Comparison of ENCODE assay signal across 9 cellular contexts in genomic region chr3:101643861-101644613, GRCh38. TPM values are rescaled to one million over a fixed set of nuclear protein-coding genes. Genes with fewer than 3 reads are reported as not detected.
DNase-seq lines count a peak whose midpoint lies in the region; ATAC-seq and TF ChIP-seq lines count a peak whose summit lies in the region.
"Had no signal": no experiment of that assay in that cellular context is flagged by ENCODE, and none has a peak within 500 bp of the region (broad histone marks: within the 10 kb centered on the region; RNA-seq: fewer than 3 reads in every experiment).

No MANE protein-coding gene starts in this region.

- H3K9me2 ChIP-seq in GM23338 (ENCODE audit: insufficient read depth): no peaks in the 10 kb centered on the region

- peak overlapping the region; percentile 0; the same call in 1 of the 2 replicates for H3K4me2 ChIP-seq in GM23338
- peak overlapping the region; percentile 36 for H3K4me2 ChIP-seq in mammary epithelial cell (ENCODE audit: insufficient read depth, low read depth, low read length)

- DNase-seq in GM23338 (ENCODE audit: low spot score) (no peak), RWPE1 (ENCODE audit: low spot score) (no peak), mammary epithelial cell (peak; percentile 78), GDM1 (lab: John Stamatoyannopoulos, UW) (no peak), aorta (no peak), HuH-7 (ENCODE audit: low spot score) (no peak)
- peak; percentile 19 to 26 for DNase-seq in stimulated activated CD4-positive, alpha-beta T cell treated with anti-CD3 and anti-CD28 coated beads, Interleukin-15, amount 100 ng/mL, for 48 hours (ENCODE audit: low read depth in 2 of 2)
- DNase-seq: psoas muscle had no signal

- CTCF ChIA-PET in RWPE1 (lab: Yijun Ruan, JAX) (interaction anchor here (0.7 kb wide), 1 partner anchor 19 kb away, joined by 4 read pairs; no protein-coding TSS in a partner anchor), mammary epithelial cell (lab: Charles Lee; ENCODE audit: low non-redundant PET) (no interaction called here)

- in situ Hi-C loops in mammary epithelial cell (cut with MboI; ENCODE audit: low sequenced_read_pairs in 2 of 2): no loop called here

- H3K9ac ChIP-seq in mammary epithelial cell (ENCODE audit: insufficient read depth, low read length): no peak overlapping the region

- 64% methylated on average over 6 of the region's 6 CpGs for WGBS in mammary epithelial cell (ENCODE audit: low coverage, missing lambda C conversion rate)
- WGBS in aorta, 2 donors: 77 to 78% methylated on average over 6 of the region's 6 CpGs

- H3K9me3 Mint-ChIP-seq in GM23338: no peaks in the 10 kb centered on the region; the same call in 2 of the 3 replicates

- H3K9me3 ChIP-seq in mammary epithelial cell (replicated peaks; ENCODE audit: insufficient read depth, low read length): no peaks in the 10 kb centered on the region
- H3K9me3 ChIP-seq in aorta (ENCODE audit: control insufficient read depth, low read length): no peaks in the 10 kb centered on the region
- H3K9me3 ChIP-seq: psoas muscle had no signal

- H3K27me3 ChIP-seq in GM23338 (ENCODE audit: insufficient read depth) (no peaks in the 10 kb centered on the region), mammary epithelial cell (ENCODE audit: insufficient read depth, low read length) (no peaks in the 10 kb centered on the region), aorta (ENCODE audit: control insufficient read depth in 1 of 2, insufficient read depth in 2 of 2, low read length in 1 of 2) (no peaks in the 10 kb centered on the region)

- peaks cover 21% of the 10 kb centered on the region for H3K4me1 Mint-ChIP-seq in GM23338

- no peak for ATAC-seq in GM23338
- ATAC-seq in HG02759 (IDR thresholded peaks at IDR 0.05; ENCODE audit: unreplicated experiment): no peak
- ATAC-seq in aorta (ENCODE audit: low FRiP score): no peak

- no peak overlapping the region for H3K4me3 Mint-ChIP-seq in GM23338

- H3K27ac ChIP-seq in GM23338 (ENCODE audit: low read depth) (peak overlapping the region; percentile 23; the same call in 1 of the 2 replicates), RWPE1 (peak overlapping the region; percentile 66), mammary epithelial cell (ENCODE audit: insufficient read depth, low read depth, low read length) (no peak overlapping the region), aorta (ENCODE audit: low read depth in 1 of 2, low read length in 2 of 2) (no peak overlapping the region)
- H3K27ac ChIP-seq: psoas muscle had no signal

- peaks cover 17% of the 10 kb centered on the region for H3K4me1 ChIP-seq in GM23338 (ENCODE audit: insufficient read depth)
- H3K4me1 ChIP-seq in mammary epithelial cell (ENCODE audit: insufficient read depth, low read length): peaks cover 23% of the 10 kb centered on the region
- no peaks in the 10 kb centered on the region for H3K4me1 ChIP-seq in aorta (ENCODE audit: control insufficient read depth in 1 of 2, insufficient read depth in 2 of 2, low read length in 2 of 2)
- H3K4me1 ChIP-seq: psoas muscle had no signal

- H3K79me2 ChIP-seq in GM23338 (replicated peaks; ENCODE audit: insufficient read depth) (no peaks in the 10 kb centered on the region), mammary epithelial cell (ENCODE audit: insufficient read depth, low read length) (no peaks in the 10 kb centered on the region)

- H3K36me3 Mint-ChIP-seq in GM23338 (ENCODE audit: low read depth): peaks cover 7% of the 10 kb centered on the region

- intact Hi-C loops in mammary epithelial cell (cut with micrococcal nuclease): no loop called here
- intact Hi-C loops in aorta (cut with DNase I): no loop called here

- POLR2A ChIA-PET in RWPE1 (lab: Yijun Ruan, JAX; ENCODE audit: low non-redundant PET): no interaction called here

- H3K4me3 ChIP-seq in GM23338 (no peak overlapping the region), mammary epithelial cell (replicated peaks in 1 of 3; ENCODE audit: insufficient read depth in 1 of 3, low read depth in 2 of 3, low read length in 3 of 3) (no peak overlapping the region), aorta (ENCODE audit: low read length in 2 of 2) (no peak overlapping the region)
- H3K4me3 ChIP-seq: psoas muscle had no signal

- dilution Hi-C loops in mammary epithelial cell (cut with HindIII; ENCODE audit: low sequenced_read_pairs): no loop called here

- no peaks in the 10 kb centered on the region for H4K20me1 ChIP-seq in GM23338 (replicated peaks; ENCODE audit: insufficient read depth)
- no peaks in the 10 kb centered on the region for H4K20me1 ChIP-seq in mammary epithelial cell (ENCODE audit: insufficient read depth, low read length)

- H3K27me3 Mint-ChIP-seq in GM23338 (ENCODE audit: insufficient read depth, low read depth, poor library complexity): peaks cover 4% of the 10 kb centered on the region

- H3K36me3 ChIP-seq in GM23338 (ENCODE audit: insufficient read depth): peaks cover 4% of the 10 kb centered on the region; the same call in 1 of the 2 replicates
- H3K36me3 ChIP-seq in mammary epithelial cell (ENCODE audit: insufficient read depth, low read length): peaks cover under 1% of the 10 kb centered on the region
- peaks cover 0 to 3% of the 10 kb centered on the region in 2 donors for H3K36me3 ChIP-seq in aorta (ENCODE audit: control insufficient read depth in 1 of 2, insufficient read depth in 2 of 2, low read length in 1 of 2)

- H3F3A ChIP-seq in GM23338 (replicated peaks; ENCODE audit: low read depth): no peaks in the 10 kb centered on the region

- no peak for TF ChIP-seq CTCF in GM23338 (conservative IDR thresholded peaks at IDR 0.05; ENCODE audit: low read depth in 2 of 2)
- no peak for TF ChIP-seq CTCF in RWPE1 (conservative IDR thresholded peaks at IDR 0.05; ENCODE audit: low read depth)
- no peak for TF ChIP-seq CTCF in mammary epithelial cell (conservative IDR thresholded peaks at IDR 0.05 in 1 of 2, IDR thresholded peaks at IDR 0.05 in 1 of 2; ENCODE audit: extremely low read depth in 1 of 2, insufficient read depth in 1 of 2, low read depth in 1 of 2, low read length in 2 of 2)

- no TSS peak for BruUV-seq in mammary epithelial cell (replicated peaks; lab: Mats Ljungman, UMichigan)

- H2AFZ ChIP-seq in GM23338 (no peak overlapping the region), mammary epithelial cell (ENCODE audit: low read depth, low read length) (no peak overlapping the region)

- H3K27ac Mint-ChIP-seq in GM23338: no peak overlapping the region

RNA-seq across cellular contexts. Expression of gene ZBTB11, which starts 32.9 kb away (rescaled TPM):
- 21.3 and 22.4 TPM in 2 replicates for total RNA-seq in GM23338 (2014; rRNA removed; shearing (Covaris generic))
- polyA plus RNA-seq in GM23338 (2016; fragmentation: Nextera tagmentation; extraction: Ambion mirVana) (6.5 and 7.7 TPM in 2 replicates), mammary epithelial cell (6.9 TPM), aorta (1 to 10 TPM; 3.3 to 5.7 TPM)
- total RNA-seq in mammary epithelial cell (10 to 100 TPM; 20.3 to 25.3 TPM), aorta (10 to 100 TPM; 15.3 to 18.5 TPM)
- polyA minus RNA-seq in mammary epithelial cell: 8.1 TPM

RNA-seq across cellular contexts. Expression of gene RPL24, which starts 42.5 kb away (rescaled TPM):
- 681 and 902 TPM in 2 replicates for total RNA-seq in GM23338 (2014; rRNA removed; shearing (Covaris generic))
- 2,092 and 2,216 TPM in 2 replicates for polyA plus RNA-seq in GM23338 (2016; fragmentation: Nextera tagmentation; extraction: Ambion mirVana)
- total RNA-seq in mammary epithelial cell: 1,000 to 10,000 TPM in 1 of 2 donors, 100 to 1,000 TPM in 1; 920 to 1,138 TPM
- polyA plus RNA-seq in mammary epithelial cell: 906 TPM
- 633 TPM for polyA minus RNA-seq in mammary epithelial cell
- 100 to 1,000 TPM; 752 to 765 TPM for total RNA-seq in aorta
- 1,000 to 10,000 TPM; 1,955 to 4,322 TPM for polyA plus RNA-seq in aorta

Comparison
In these comparisons a context has a peak if more than half of its experiments do, and no peak if none do; other contexts are left out.
1. DNase-seq: peak in mammary epithelial cell (single experiment) and stimulated activated CD4-positive, alpha-beta T cell treated with anti-CD3 and anti-CD28 coated beads, Interleukin-15, amount 100 ng/mL, for 48 hours (2 of 2); none in GM23338 (single experiment), RWPE1 (single experiment), GDM1 (single experiment), aorta (0 of 2) and HuH-7 (single experiment).
2. H3K27ac ChIP-seq: peak in GM23338 (single experiment) and RWPE1 (single experiment); none in mammary epithelial cell (single experiment) and aorta (0 of 2).